1 cellular context compared by ENCODE assay signal in the genomic region with DNA sequence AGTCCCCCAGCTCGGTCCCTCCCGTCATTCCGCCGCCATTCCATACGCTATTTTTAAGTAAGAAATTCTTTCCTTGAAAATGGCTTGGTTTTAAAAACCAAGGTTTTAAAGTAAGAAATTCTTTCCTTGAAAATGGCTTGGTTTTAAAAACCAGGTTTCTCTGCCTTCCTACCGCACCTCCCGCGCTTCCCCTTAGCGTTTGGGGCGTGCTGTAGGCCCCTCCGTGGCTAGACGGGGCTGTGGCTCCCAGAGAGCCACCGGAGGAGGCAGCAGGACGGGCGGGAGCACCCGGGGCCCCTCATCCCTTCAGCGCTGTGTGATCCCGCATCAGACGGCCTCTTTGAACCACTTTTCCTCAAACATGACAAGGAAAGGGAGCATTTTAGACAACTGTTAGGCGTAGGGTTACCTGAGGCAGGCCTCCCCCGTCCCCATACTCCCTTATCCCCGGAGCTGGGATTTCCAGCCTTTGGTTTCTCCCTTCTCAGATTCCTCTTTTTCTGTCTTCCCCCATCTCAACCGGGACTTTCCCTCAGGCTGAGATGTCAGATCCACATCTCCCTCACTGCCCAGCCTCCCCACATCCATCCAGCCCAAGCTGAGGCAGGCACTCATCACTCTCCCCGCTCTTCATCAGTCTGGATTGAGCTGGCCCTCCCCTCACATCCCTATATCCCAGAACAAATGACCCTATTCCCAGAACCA.
A peak's percentile ranks its signal among the peaks of the same experiment; 100 is the strongest.
TF ChIP-seq lines count a peak whose summit lies in the region.

No MANE protein-coding gene starts in this region.

TF ChIP-seq in HEK293, 187 proteins besides CTCF, POLR2A, EP300 and RAD21 (continued from another document):
- TF ChIP-seq ZNF658 (tag by site-specific recombination; IDR thresholded peaks at IDR 0.05) (no peak), KLF10 (tag by site-specific recombination; IDR thresholded peaks at IDR 0.05) (no peak), ZNF660 (tag by site-specific recombination; IDR thresholded peaks at IDR 0.05) (0 out of 2 replicates have a peak, but pooled peaks have one; percentile 23), ZBTB8A (tag by site-specific recombination; IDR thresholded peaks at IDR 0.05) (no peak; the same call in 1 of the 2 replicates), ZBTB17 (tag by site-specific recombination; IDR thresholded peaks at IDR 0.05) (peak; percentile 88), ZNF184 (tag by site-specific recombination; IDR thresholded peaks at IDR 0.05) (no peak), KLF8 (tag by site-specific recombination; IDR thresholded peaks at IDR 0.05) (0 out of 2 replicates have a peak, but pooled peaks have one; percentile 0), PRDM1 (tag by site-specific recombination; IDR thresholded peaks at IDR 0.05) (0 out of 2 replicates have a peak, but pooled peaks have one; percentile 6), ZNF777 (tag by site-specific recombination; IDR thresholded peaks at IDR 0.05; ENCODE audit: borderline replicate concordance) (peak; percentile 58; the same call in 1 of the 2 replicates), EGR2 (tag by site-specific recombination; IDR thresholded peaks at IDR 0.05; ENCODE audit: low read depth) (no peak), ZNF391 (tag by site-specific recombination; IDR thresholded peaks at IDR 0.05; ENCODE audit: borderline replicate concordance, low read depth) (no peak), ZNF274 (IDR thresholded peaks at IDR 0.05; ENCODE audit: low read length) (no peak), ZNF274 (tag by site-specific recombination; IDR thresholded peaks at IDR 0.05; ENCODE audit: borderline replicate concordance) (no peak)
- TF ChIP-seq, protein P1, sequence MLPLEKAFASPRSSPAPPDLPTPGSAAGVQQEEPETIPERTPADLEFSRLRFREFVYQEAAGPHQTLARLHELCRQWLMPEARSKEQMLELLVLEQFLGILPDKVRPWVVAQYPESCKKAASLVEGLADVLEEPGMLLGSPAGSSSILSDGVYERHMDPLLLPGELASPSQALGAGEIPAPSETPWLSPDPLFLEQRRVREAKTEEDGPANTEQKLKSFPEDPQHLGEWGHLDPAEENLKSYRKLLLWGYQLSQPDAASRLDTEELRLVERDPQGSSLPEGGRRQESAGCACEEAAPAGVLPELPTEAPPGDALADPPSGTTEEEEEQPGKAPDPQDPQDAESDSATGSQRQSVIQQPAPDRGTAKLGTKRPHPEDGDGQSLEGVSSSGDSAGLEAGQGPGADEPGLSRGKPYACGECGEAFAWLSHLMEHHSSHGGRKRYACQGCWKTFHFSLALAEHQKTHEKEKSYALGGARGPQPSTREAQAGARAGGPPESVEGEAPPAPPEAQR (tag by site-specific recombination; IDR thresholded peaks at IDR 0.05) = no peak
- TF ChIP-seq, protein P2, sequence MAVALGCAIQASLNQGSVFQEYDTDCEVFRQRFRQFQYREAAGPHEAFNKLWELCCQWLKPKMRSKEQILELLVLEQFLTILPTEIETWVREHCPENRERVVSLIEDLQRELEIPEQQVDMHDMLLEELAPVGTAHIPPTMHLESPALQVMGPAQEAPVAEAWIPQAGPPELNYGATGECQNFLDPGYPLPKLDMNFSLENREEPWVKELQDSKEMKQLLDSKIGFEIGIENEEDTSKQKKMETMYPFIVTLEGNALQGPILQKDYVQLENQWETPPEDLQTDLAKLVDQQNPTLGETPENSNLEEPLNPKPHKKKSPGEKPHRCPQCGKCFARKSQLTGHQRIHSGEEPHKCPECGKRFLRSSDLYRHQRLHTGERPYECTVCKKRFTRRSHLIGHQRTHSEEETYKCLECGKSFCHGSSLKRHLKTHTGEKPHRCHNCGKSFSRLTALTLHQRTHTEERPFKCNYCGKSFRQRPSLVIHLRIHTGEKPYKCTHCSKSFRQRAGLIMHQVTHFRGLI (tag by site-specific recombination; IDR thresholded peaks at IDR 0.05) = no peak
- TF ChIP-seq, protein P3, sequence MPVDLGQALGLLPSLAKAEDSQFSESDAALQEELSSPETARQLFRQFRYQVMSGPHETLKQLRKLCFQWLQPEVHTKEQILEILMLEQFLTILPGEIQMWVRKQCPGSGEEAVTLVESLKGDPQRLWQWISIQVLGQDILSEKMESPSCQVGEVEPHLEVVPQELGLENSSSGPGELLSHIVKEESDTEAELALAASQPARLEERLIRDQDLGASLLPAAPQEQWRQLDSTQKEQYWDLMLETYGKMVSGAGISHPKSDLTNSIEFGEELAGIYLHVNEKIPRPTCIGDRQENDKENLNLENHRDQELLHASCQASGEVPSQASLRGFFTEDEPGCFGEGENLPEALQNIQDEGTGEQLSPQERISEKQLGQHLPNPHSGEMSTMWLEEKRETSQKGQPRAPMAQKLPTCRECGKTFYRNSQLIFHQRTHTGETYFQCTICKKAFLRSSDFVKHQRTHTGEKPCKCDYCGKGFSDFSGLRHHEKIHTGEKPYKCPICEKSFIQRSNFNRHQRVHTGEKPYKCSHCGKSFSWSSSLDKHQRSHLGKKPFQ (tag by site-specific recombination; IDR thresholded peaks at IDR 0.05) = no peak
TF ChIP-seq in HEK293: peak in this region for 6.
